In genomic region chr20:11838076-11838636, GRCh38 we compare ENCODE assay signal across 19 cellular contexts.
"Had no signal": no experiment of that assay in that cellular context is flagged by ENCODE, and none has a peak within 500 bp of the region (broad histone marks: within the 10 kb centered on the region; RNA-seq: fewer than 3 reads in every experiment).

No MANE protein-coding gene starts in this region.

- ATAC-seq: activated T-cell treated with anti-CD3 and anti-CD28 coated beads, Interleukin-2, amount 50 U/mL, for 72 hours; natural killer cell treated with Interleukin-12 subunit alpha and Interleukin-12 subunit beta and Interleukin-15 and Interleukin-18, amount 100 ng/mL, for 72 hours; stimulated activated naive CD8-positive, alpha-beta T cell treated with anti-CD3 and anti-CD28 coated beads, Interleukin-15, amount 100 ng/mL, for 72 hours; T-helper 17 cell; upper lobe of right lung had no signal

- H3K27me3 ChIP-seq: colonic mucosa, esophagus muscularis mucosa, sigmoid colon, spleen, testis, upper lobe of right lung had no signal

- H3K36me3 ChIP-seq: colonic mucosa, esophagus muscularis mucosa, sigmoid colon, spleen, upper lobe of right lung had no signal

- H3K9me3 ChIP-seq: colonic mucosa, esophagus muscularis mucosa, testis, upper lobe of right lung had no signal

- H3K4me1 ChIP-seq: colonic mucosa, esophagus muscularis mucosa, sigmoid colon, spleen, testis, upper lobe of right lung had no signal

- DNase-seq: activated CD4-positive, alpha-beta T cell treated with anti-CD3 and anti-CD28 coated beads, Interleukin-2, amount 10 ng/mL, durations not matched to agents 7 days and 5 days; activated CD4-positive, CD25-positive, alpha-beta regulatory T cell; activated CD8-positive, alpha-beta memory T cell treated with anti-CD3 and anti-CD28 coated beads, Interleukin-2, amount 50 U/mL, for 48 hours; activated gamma-delta T cell treated with Interleukin-2 at 50 U/mL for 16 hours; activated T-cell treated with anti-CD3 and anti-CD28 coated beads, Interleukin-2, amount 50 U/mL, for 72 hours; amniotic stem cell; caudate nucleus; colonic mucosa; mesendoderm; nucleus accumbens; sigmoid colon; spleen; stimulated activated CD4-positive, alpha-beta T cell treated with anti-CD3 and anti-CD28 coated beads, Interleukin-1b, Interleukin-23, amount 100 ng/mL, for 48 hours; stimulated activated naive CD8-positive, alpha-beta T cell treated with anti-CD3 and anti-CD28 coated beads, Interleukin-15, amount 100 ng/mL, for 72 hours; T-helper 17 cell; testis; upper lobe of right lung had no signal

- H3K27ac ChIP-seq: colonic mucosa, esophagus muscularis mucosa, sigmoid colon, spleen, testis, upper lobe of right lung had no signal

- H3K4me3 ChIP-seq: colonic mucosa, esophagus muscularis mucosa, sigmoid colon, spleen, testis, upper lobe of right lung had no signal
